Comparison of ENCODE assay signal across 25 cellular contexts in genomic region chr20:14581731-14582130, GRCh38.
"Had no signal": no experiment of that assay in that cellular context is flagged by ENCODE, and none has a peak within 500 bp of the region (broad histone marks: within the 10 kb centered on the region; RNA-seq: fewer than 3 reads in every experiment).

No MANE protein-coding gene starts in this region.

- H3K4me2 ChIP-seq: hepatocyte, neural progenitor cell, smooth muscle cell had no signal

- H3K4me3 ChIP-seq: gastroesophageal sphincter, heart left ventricle, hepatocyte, left lung, neural progenitor cell, prostate gland, right atrium auricular region, smooth muscle cell, suprapubic skin, transverse colon, vagina had no signal

- DNase-seq: cortex of kidney; effector memory CD8-positive, alpha-beta T cell; foreskin fibroblast; heart left ventricle; left cardiac atrium; left lung; mesendoderm; midbrain; naive thymus-derived CD4-positive, alpha-beta T cell; stimulated activated CD4-positive, alpha-beta T cell treated with anti-CD3 and anti-CD28 coated beads, Interleukin-12 subunit alpha, Interleukin-12 subunit beta, amount 100 ng/mL, for 4 hours; stimulated activated CD4-positive, alpha-beta T cell treated with anti-CD3 and anti-CD28 coated beads, Interleukin-1b, Interleukin-23, amount 100 ng/mL, for 48 hours; stimulated activated CD4-positive, alpha-beta T cell treated with anti-CD3 and anti-CD28 coated beads, Interleukin-4, amount 100 ng/mL, for 1 hour; stimulated activated CD8-positive, alpha-beta memory T cell treated with anti-CD3 and anti-CD28 coated beads, Interleukin-4, amount 100 ng/mL, for 48 hours; stimulated activated naive CD4-positive, alpha-beta T cell; stimulated activated naive CD8-positive, alpha-beta T cell treated with anti-CD3 and anti-CD28 coated beads, Interleukin-15, amount 100 ng/mL, for 72 hours; transverse colon had no signal

- H3K4me1 ChIP-seq: gastroesophageal sphincter, heart left ventricle, left lung, prostate gland, right atrium auricular region, suprapubic skin, transverse colon, vagina had no signal

- H3K36me3 Mint-ChIP-seq: naive thymus-derived CD4-positive, alpha-beta T cell; neural progenitor cell had no signal

- H3K27me3 Mint-ChIP-seq: effector memory CD8-positive, alpha-beta T cell; naive thymus-derived CD4-positive, alpha-beta T cell; stimulated activated naive CD8-positive, alpha-beta T cell treated with anti-CD3 and anti-CD28 coated beads, Interleukin-15, amount 100 ng/mL, for 72 hours had no signal

- H3K9ac ChIP-seq: neural progenitor cell had no signal

- H3K4me1 Mint-ChIP-seq: naive thymus-derived CD4-positive, alpha-beta T cell; nephron; neural progenitor cell; stimulated activated naive CD8-positive, alpha-beta T cell treated with anti-CD3 and anti-CD28 coated beads, Interleukin-15, amount 100 ng/mL, for 72 hours had no signal

- H3K27ac Mint-ChIP-seq: effector memory CD8-positive, alpha-beta T cell; naive thymus-derived CD4-positive, alpha-beta T cell; nephron; neural progenitor cell; stimulated activated naive CD8-positive, alpha-beta T cell treated with anti-CD3 and anti-CD28 coated beads, Interleukin-15, amount 100 ng/mL, for 72 hours had no signal

- H3K9me3 Mint-ChIP-seq: nephron, neural progenitor cell had no signal

- H3K36me3 ChIP-seq: gastroesophageal sphincter, heart left ventricle, left lung, neural progenitor cell, prostate gland, right atrium auricular region, suprapubic skin, transverse colon, vagina had no signal

- H3K27ac ChIP-seq: gastroesophageal sphincter, heart left ventricle, hepatocyte, left lung, neural progenitor cell, prostate gland, right atrium auricular region, suprapubic skin, transverse colon, vagina had no signal

- H3K27me3 ChIP-seq: gastroesophageal sphincter, heart left ventricle, hepatocyte, left lung, neural progenitor cell, right atrium auricular region, suprapubic skin, transverse colon, vagina had no signal

- H3K79me2 ChIP-seq: hepatocyte had no signal

- H2AFZ ChIP-seq: hepatocyte, neural progenitor cell had no signal

- H3K4me3 Mint-ChIP-seq: effector memory CD8-positive, alpha-beta T cell; naive thymus-derived CD4-positive, alpha-beta T cell; nephron; neural progenitor cell; stimulated activated naive CD8-positive, alpha-beta T cell treated with anti-CD3 and anti-CD28 coated beads, Interleukin-15, amount 100 ng/mL, for 72 hours had no signal

- H3K9me3 ChIP-seq: gastroesophageal sphincter, left lung, prostate gland, right atrium auricular region, suprapubic skin, transverse colon, vagina had no signal
